In the genomic region with DNA sequence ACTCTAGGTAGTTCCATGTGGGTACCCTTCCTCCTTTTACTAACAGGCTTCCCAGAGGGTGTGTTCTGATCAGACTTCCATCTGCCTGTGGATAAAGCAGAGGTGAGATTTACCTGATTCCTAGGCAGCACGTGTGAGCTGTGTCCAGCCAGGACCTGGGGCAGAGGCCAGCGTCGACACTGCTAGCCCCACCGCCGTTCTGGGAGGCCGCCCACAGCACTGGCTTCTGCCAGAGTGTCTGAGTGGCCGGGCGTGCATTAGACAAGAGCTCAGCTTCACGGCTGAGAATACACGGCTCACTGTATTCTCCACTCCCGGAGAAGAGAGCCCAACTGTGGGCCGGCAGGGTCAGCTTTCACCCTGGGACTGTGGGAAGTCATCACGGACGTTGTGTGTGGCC, we compare ENCODE assay signal across 23 cellular contexts.
"Had no signal": no experiment of that assay in that cellular context is flagged by ENCODE, and none has a peak within 500 bp of the region (broad histone marks: within the 10 kb centered on the region; RNA-seq: fewer than 3 reads in every experiment).

No MANE protein-coding gene starts in this region.

- DNase-seq: cerebellar nuclear complex; dorsolateral prefrontal cortex; effector CD4-positive, alpha-beta T cell; gastrocnemius medialis; head of caudate nucleus; left lung; lower lobe of right lung; naive thymus-derived CD8-positive, alpha-beta T cell; nephron progenitor cell; occipital lobe; ovary; posterior cingulate gyrus; psoas muscle; right lobe of liver; small intestine; stimulated activated CD4-positive, alpha-beta T cell treated with anti-CD3 and anti-CD28 coated beads, Interleukin-15, amount 100 ng/mL, for 24 hours; stimulated activated CD4-positive, alpha-beta T cell treated with anti-CD3 and anti-CD28 coated beads, Interleukin-4, amount 100 ng/mL, for 1 hour; stimulated activated CD8-positive, alpha-beta memory T cell treated with anti-CD3 and anti-CD28 coated beads, Interleukin-4, amount 100 ng/mL, for 48 hours; stimulated activated naive CD4-positive, alpha-beta T cell; stimulated activated naive CD8-positive, alpha-beta T cell treated with anti-CD3 and anti-CD28 coated beads, Interleukin-15, amount 100 ng/mL, for 72 hours; transverse colon; upper lobe of right lung; uterus had no signal

- H3K4me3 ChIP-seq: dorsolateral prefrontal cortex, gastrocnemius medialis, left lung, lower lobe of right lung, ovary, psoas muscle, right lobe of liver, transverse colon, upper lobe of right lung, uterus had no signal

- H3K27ac ChIP-seq: gastrocnemius medialis, left lung, lower lobe of right lung, ovary, psoas muscle, right lobe of liver, transverse colon, upper lobe of right lung, uterus had no signal

- H3K4me1 ChIP-seq: gastrocnemius medialis, left lung, lower lobe of right lung, psoas muscle, right lobe of liver, transverse colon, upper lobe of right lung, uterus had no signal

- H3K36me3 ChIP-seq: gastrocnemius medialis, left lung, lower lobe of right lung, ovary, right lobe of liver, transverse colon, upper lobe of right lung, uterus had no signal

- H3K27me3 ChIP-seq: ovary, right lobe of liver, uterus had no signal

- H3K9me3 ChIP-seq: gastrocnemius medialis, left lung, lower lobe of right lung, ovary, psoas muscle, right lobe of liver, transverse colon, upper lobe of right lung, uterus had no signal

- ATAC-seq: gastrocnemius medialis; left lung; lower lobe of right lung; naive thymus-derived CD8-positive, alpha-beta T cell; psoas muscle; right lobe of liver; stimulated activated naive CD8-positive, alpha-beta T cell treated with anti-CD3 and anti-CD28 coated beads, Interleukin-15, amount 100 ng/mL, for 72 hours; upper lobe of right lung had no signal
